Comparison of ENCODE assay signal across 13 cellular contexts in the genomic region with DNA sequence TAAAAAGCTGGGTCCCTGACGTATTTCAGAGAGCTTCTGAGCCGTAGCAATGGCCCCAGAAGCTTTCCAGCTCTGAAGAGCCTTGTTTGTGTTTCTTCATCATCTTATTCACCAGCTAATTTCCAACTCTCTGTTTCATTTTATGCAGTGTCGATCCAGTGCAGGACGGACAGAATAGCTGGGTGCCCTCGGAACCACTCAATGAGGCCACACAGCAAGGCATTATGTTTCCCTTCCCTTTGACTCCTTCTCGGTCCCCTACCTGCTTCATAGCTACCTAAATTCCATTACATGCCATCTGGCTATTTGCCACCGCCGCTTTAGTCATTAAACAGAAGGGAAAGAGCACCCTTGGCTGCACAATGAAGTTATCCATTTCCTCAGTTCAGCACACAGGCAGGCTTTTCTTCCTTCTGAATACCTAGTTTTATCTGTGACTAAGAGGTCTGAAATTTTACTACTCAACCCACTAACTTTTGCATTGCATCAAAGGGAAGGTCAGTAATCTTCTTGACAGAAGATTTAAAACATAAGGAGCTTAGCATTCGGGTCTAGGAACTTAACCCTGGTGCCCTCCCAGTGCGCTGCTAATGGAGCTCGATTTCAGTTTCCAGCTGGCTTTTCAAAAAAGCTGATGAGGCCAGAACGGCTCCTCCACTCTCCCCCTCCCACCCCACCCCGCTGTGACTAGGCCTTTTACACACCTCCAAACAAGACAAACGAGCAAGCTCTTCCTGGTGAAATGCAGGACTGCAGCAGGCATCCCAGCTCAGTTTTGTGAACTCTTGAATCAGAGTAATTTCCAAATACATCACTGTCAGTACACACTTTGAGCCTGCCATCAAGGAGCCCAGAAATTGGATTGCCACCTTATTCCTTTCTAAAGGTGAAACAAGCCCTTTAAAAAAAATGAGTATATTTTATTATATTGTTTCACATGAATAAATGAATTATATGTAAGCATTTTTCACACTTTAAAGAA.
DNase-seq lines count a peak whose midpoint lies in the region; ATAC-seq and TF ChIP-seq lines count a peak whose summit lies in the region.
"Had no signal": no experiment of that assay in that cellular context is flagged by ENCODE, and none has a peak within 500 bp of the region (broad histone marks: within the 10 kb centered on the region; RNA-seq: fewer than 3 reads in every experiment).

No MANE protein-coding gene starts in this region.

- H4K5ac ChIP-seq in H9 (ENCODE audit: insufficient read length, low read depth, low read length), result no peak overlapping the region

- H2AFZ ChIP-seq in H9 (ENCODE audit: low read length) (no peak overlapping the region), neural cell (ENCODE audit: low read depth, low read length) (no peak overlapping the region)

- H3T11ph ChIP-seq in H9 (ENCODE audit: low read length), result no peak overlapping the region

- no peak overlapping the region for H2AK5ac ChIP-seq in H9 (ENCODE audit: insufficient read length, low read length)

- no peak overlapping the region for H2BK15ac ChIP-seq in H9 (ENCODE audit: low read depth, low read length)

- H3K18ac ChIP-seq in H9 (ENCODE audit: insufficient read length, low read depth, low read length), result no peak overlapping the region

- no peak for ATAC-seq in GM21526 (IDR thresholded peaks at IDR 0.05; ENCODE audit: low FRiP score, unreplicated experiment)
- no peak for ATAC-seq in gastroesophageal sphincter

- H3K36me3 Mint-ChIP-seq in H9 (ENCODE audit: insufficient read depth in 1 of 3, low read depth in 3 of 3), result no peaks in the 10 kb centered on the region

- TF ChIP-seq CTCF in H9 (conservative IDR thresholded peaks at IDR 0.05) (no peak), neural cell (IDR thresholded peaks at IDR 0.05; ENCODE audit: poor library complexity, severe bottlenecking) (no peak), gastroesophageal sphincter (IDR thresholded peaks at IDR 0.05) (no peak)

- H3K4me3 ChIP-seq in ectodermal cell (ENCODE audit: insufficient read depth, low read depth, low read length), result no peak overlapping the region
- peak overlapping the region; percentile 26 for H3K4me3 ChIP-seq in neural cell (ENCODE audit: low read length)
- H3K4me3 ChIP-seq in gastroesophageal sphincter, result no peak overlapping the region
- H3K4me3 ChIP-seq: dorsolateral prefrontal cortex, tibial nerve had no signal

- no peaks in the 10 kb centered on the region for H3K9me3 Mint-ChIP-seq in H9
- H3K9me3 Mint-ChIP-seq: activated naive CD4-positive, alpha-beta T cell treated with anti-CD3 and anti-CD28 coated beads for 36 hours had no signal

- no peaks in the 10 kb centered on the region for H4K20me1 ChIP-seq in H9 (ENCODE audit: control insufficient read depth, insufficient read depth, insufficient read length)
- H4K20me1 ChIP-seq in neural cell (ENCODE audit: insufficient read depth), result no peaks in the 10 kb centered on the region

- H3K56ac ChIP-seq in H9 (ENCODE audit: insufficient read length, low read depth, low read length), result no peak overlapping the region

- TF ChIP-seq POLR2A in gastroesophageal sphincter (IDR thresholded peaks at IDR 0.05), result no peak

- no peak overlapping the region for H2BK20ac ChIP-seq in H9 (ENCODE audit: low read depth, low read length, poor library complexity, severe bottlenecking)

- peak overlapping the region in 1 of 2 experiments; percentile 4; a peak in 1 of 5 replicates for H3K4me3 Mint-ChIP-seq in H9
- H3K4me3 Mint-ChIP-seq: activated naive CD4-positive, alpha-beta T cell treated with anti-CD3 and anti-CD28 coated beads for 36 hours had no signal

- H3F3A ChIP-seq in neural cell (ENCODE audit: insufficient read depth, low read length, poor library complexity, severe bottlenecking), result peaks cover 1% of the 10 kb centered on the region

- H3K9me3 ChIP-seq in H9 (ENCODE audit: control insufficient read depth, low read depth, low read length), result no peaks in the 10 kb centered on the region
- H3K9me3 ChIP-seq in ectodermal cell (ENCODE audit: control insufficient read depth, low read length), result no peaks in the 10 kb centered on the region
- H3K9me3 ChIP-seq in neural cell (ENCODE audit: low read length), result no peaks in the 10 kb centered on the region
- no peaks in the 10 kb centered on the region for H3K9me3 ChIP-seq in gastroesophageal sphincter
- H3K9me3 ChIP-seq: tibial nerve had no signal

- no peaks in the 10 kb centered on the region for H3K36me3 ChIP-seq in ectodermal cell (ENCODE audit: control insufficient read depth, insufficient read depth, low read length)
- H3K36me3 ChIP-seq in neural cell (ENCODE audit: insufficient read depth, low read length), result no peaks in the 10 kb centered on the region
- H3K36me3 ChIP-seq in gastroesophageal sphincter, result no peaks in the 10 kb centered on the region
- H3K36me3 ChIP-seq: tibial nerve had no signal

- no peaks in the 10 kb centered on the region for H3K23me2 ChIP-seq in H9 (ENCODE audit: insufficient read length, low read depth, low read length, poor library complexity, severe bottlenecking)

- H3K79me2 ChIP-seq in H9 (ENCODE audit: insufficient read depth, low read length) (no peaks in the 10 kb centered on the region), neural cell (replicated peaks; ENCODE audit: insufficient read depth, low read length) (no peaks in the 10 kb centered on the region)

- DNase-seq in H9 (peak; percentile 77), NCI-H2227 treated with DMSO at 0.1 percent for 48 hours (lab: John Stamatoyannopoulos, UW) (peak; percentile 52), NCI-H2029 (lab: John Stamatoyannopoulos, UW) (no peak), NCI-H2029 treated with DMSO at 0.1 percent for 48 hours (lab: John Stamatoyannopoulos, UW) (no peak)
- DNase-seq: activated CD4-positive, alpha-beta T cell treated with anti-CD3 and anti-CD28 coated beads for 1 hour; activated naive CD4-positive, alpha-beta T cell treated with anti-CD3 and anti-CD28 coated beads for 36 hours; dorsolateral prefrontal cortex; posterior cingulate gyrus had no signal

- H3K79me1 ChIP-seq in H9 (ENCODE audit: insufficient read depth, low read depth, low read length, poor library complexity, severe bottlenecking), result no peaks in the 10 kb centered on the region

- TF ChIP-seq EP300 in neural cell (conservative IDR thresholded peaks at IDR 0.05; ENCODE audit: poor library complexity, severe bottlenecking) (no peak), gastroesophageal sphincter (IDR thresholded peaks at IDR 0.05) (no peak)

- no peak overlapping the region for H3K27ac ChIP-seq in H9 (ENCODE audit: insufficient read length, low read depth, low read length)
- H3K27ac ChIP-seq in ectodermal cell (ENCODE audit: insufficient read depth, low read depth, low read length, poor library complexity, severe bottlenecking), result peak overlapping the region; percentile 57
- H3K27ac ChIP-seq in neural cell (ENCODE audit: low read length), result peak overlapping the region; percentile 26
- no peak overlapping the region for H3K27ac ChIP-seq in gastroesophageal sphincter
- H3K27ac ChIP-seq: dorsolateral prefrontal cortex, tibial nerve had no signal

- H4K8ac ChIP-seq in H9 (replicated peaks; ENCODE audit: insufficient read length, low read depth, low read length), result no peak overlapping the region

- no peak overlapping the region for H3K14ac ChIP-seq in H9 (ENCODE audit: insufficient read depth, low read length)

- no peak overlapping the region for H3K4me2 ChIP-seq in H9 (ENCODE audit: insufficient read depth, insufficient read length, low read length)
- no peak overlapping the region for H3K4me2 ChIP-seq in neural cell (ENCODE audit: low read length)

- H3K9me2 ChIP-seq in neural cell (ENCODE audit: insufficient read depth, low read length), result no peaks in the 10 kb centered on the region

- H3K27me3 ChIP-seq in H9 (ENCODE audit: insufficient read depth, low read length) (no peaks in the 10 kb centered on the region), ectodermal cell (ENCODE audit: control insufficient read depth, insufficient read depth, low read length, poor library complexity, severe bottlenecking) (no peaks in the 10 kb centered on the region), neural cell (ENCODE audit: insufficient read depth, low read depth, low read length) (peaks cover 5% of the 10 kb centered on the region), gastroesophageal sphincter (no peaks in the 10 kb centered on the region)
- H3K27me3 ChIP-seq: dorsolateral prefrontal cortex, tibial nerve had no signal

- peaks cover 16 to 18% of the 10 kb centered on the region in 2 experiments for H3K4me1 Mint-ChIP-seq in H9

- no peak overlapping the region for H3K4ac ChIP-seq in H9 (ENCODE audit: low read depth, low read length)

- no peak overlapping the region for H2BK120ac ChIP-seq in H9 (ENCODE audit: low read depth, low read length, poor library complexity, severe bottlenecking)

- no peak overlapping the region for H4K91ac ChIP-seq in H9 (ENCODE audit: insufficient read length, low read depth, low read length)

- TF ChIP-seq RAD21 in neural cell (conservative IDR thresholded peaks at IDR 0.05), result no peak

- H2BK5ac ChIP-seq in H9 (ENCODE audit: insufficient read length, low read length), result no peak overlapping the region

- H3K4me1 ChIP-seq in H9 (ENCODE audit: insufficient read depth, low read length) (peaks cover 5% of the 10 kb centered on the region; the same call in 1 of the 2 replicates), ectodermal cell (ENCODE audit: control insufficient read depth, insufficient read depth, low read length) (peaks cover 29% of the 10 kb centered on the region), gastroesophageal sphincter (peaks cover 0 to 15% (median 4%) of the 10 kb centered on the region in 3 donors)
- H3K4me1 ChIP-seq: tibial nerve had no signal

- no CpG with 5 or more reads among the region's 14 CpGs for WGBS in H9 (ENCODE audit: extremely low coverage, insufficient read length, low lambda C conversion rate)
- WGBS in ectodermal cell, 2 experiments, result 17 to 20% methylated on average over 14 of the region's 14 CpGs
- 42 to 50% methylated on average over 10 to 12 of the region's 14 CpGs for WGBS in gastroesophageal sphincter (ENCODE audit: low coverage in 1 of 2), 2 donors

- H3K23ac ChIP-seq in H9 (ENCODE audit: insufficient read length, low read depth, low read length), result no peak overlapping the region

- no peak overlapping the region for H3K9ac ChIP-seq in H9 (ENCODE audit: extremely low read depth, insufficient read length, low read length)
- H3K9ac ChIP-seq in neural cell (ENCODE audit: low read length), result no peak overlapping the region

- no peak overlapping the region for H2BK12ac ChIP-seq in H9 (ENCODE audit: insufficient read length, low read depth, low read length)

- H3K27me3 Mint-ChIP-seq in H9 (ENCODE audit: low read depth), result peaks cover 13% of the 10 kb centered on the region

- H3K27ac Mint-ChIP-seq in H9, result peak overlapping the region in 2 of 3 experiments; percentile 25 to 81; a peak in 4 of 7 replicates
- H3K27ac Mint-ChIP-seq: activated naive CD4-positive, alpha-beta T cell treated with anti-CD3 and anti-CD28 coated beads for 36 hours had no signal

TF ChIP-seq in neural cell, 6 proteins besides CTCF, POLR2A, EP300 and RAD21 (continues in another document):
- no peak for TF ChIP-seq EZH2 (IDR thresholded peaks at IDR 0.05; ENCODE audit: borderline replicate concordance, insufficient read depth, low read length, poor library complexity, severe bottlenecking)
- no peak for TF ChIP-seq TAF1 (IDR thresholded peaks at IDR 0.05; ENCODE audit: low read depth)
- TF ChIP-seq POLR2AphosphoS5 (IDR thresholded peaks at IDR 0.05), result no peak
- TF ChIP-seq SMC3 (conservative IDR thresholded peaks at IDR 0.05; ENCODE audit: poor library complexity), result no peak

Comparison
In these comparisons a context has a peak if more than half of its experiments do, and no peak if none do; other contexts are left out.
1. DNase-seq: peak in H9 (single experiment) and NCI-H2227 treated with DMSO at 0.1 percent for 48 hours (single experiment); none in NCI-H2029 (single experiment) and NCI-H2029 treated with DMSO at 0.1 percent for 48 hours (single experiment).
2. H3K27ac ChIP-seq: peak in ectodermal cell (single experiment) and neural cell (single experiment); none in H9 (single experiment) and gastroesophageal sphincter (0 of 4).